Comparison of ENCODE assay signal across 1 cellular context in genomic region chr6:37426945-37427510, GRCh38.
A peak's percentile ranks its signal among the peaks of the same experiment; 100 is the strongest.
TF ChIP-seq lines count a peak whose summit lies in the region.

No MANE protein-coding gene starts in this region.

TF ChIP-seq in K562, 482 proteins besides CTCF, POLR2A, EP300 and RAD21 (continued from another document and continues in another):
- TF ChIP-seq ZBTB5 (IDR thresholded peaks at IDR 0.05) (no peak), TCFL5 (CRISPR knock-in tag; conservative IDR thresholded peaks at IDR 0.05) (no peak), MNT (conservative IDR thresholded peaks at IDR 0.05) (peak; percentile 71 to 82), JUND (IDR thresholded peaks at IDR 0.05; ENCODE audit: borderline replicate concordance, low read depth, low read length) (no peak), JUND (tag; IDR thresholded peaks at IDR 0.05; ENCODE audit: borderline replicate concordance, low read depth, low read length) (peak; percentile 27; the same call in 1 of the 3 replicates), XRCC4 (IDR thresholded peaks at IDR 0.05; ENCODE audit: extremely low read depth, insufficient read depth, insufficient read length) (no peak), YY1 (IDR thresholded peaks at IDR 0.05; ENCODE audit: borderline replicate concordance in 1 of 3, control insufficient read depth in 1 of 3, extremely low read depth in 1 of 3, insufficient read depth in 3 of 3, insufficient read length in 1 of 3, insufficient replicate concordance in 2 of 3, low read depth in 1 of 3, low read length in 2 of 3) (peak in 2 of 3 experiments; percentile 6 to 67), CGGBP1 (CRISPR knock-in tag; IDR thresholded peaks at IDR 0.05) (0 out of 2 replicates have a peak, but pooled peaks have one; percentile 33), FOXO4 (CRISPR knock-in tag; IDR thresholded peaks at IDR 0.05) (0 out of 2 replicates have a peak, but pooled peaks have one; percentile 19), KDM1A (IDR thresholded peaks at IDR 0.05) (no peak), PML (IDR thresholded peaks at IDR 0.05; ENCODE audit: low read length) (no peak), FUS (optimal IDR thresholded peaks at IDR 0.05; ENCODE audit: low read depth, low read length) (no peak), GTF2B (IDR thresholded peaks at IDR 0.05; ENCODE audit: extremely low read depth, insufficient read length) (no peak), ZNF23 (CRISPR knock-in tag; IDR thresholded peaks at IDR 0.05) (no peak), ZNF274 (IDR thresholded peaks at IDR 0.05; ENCODE audit: borderline replicate concordance, low read depth, low read length) (no peak), DLX4 (CRISPR knock-in tag; IDR thresholded peaks at IDR 0.05) (no peak), XRCC5 (IDR thresholded peaks at IDR 0.05; ENCODE audit: low read depth, low read length) (no peak), CBFA2T3 (IDR thresholded peaks at IDR 0.05) (no peak), PTTG1 (tag; IDR thresholded peaks at IDR 0.05; ENCODE audit: low read depth) (no peak; the same call in 1 of the 2 replicates), RERE (CRISPR knock-in tag; IDR thresholded peaks at IDR 0.05; ENCODE audit: borderline replicate concordance) (no peak), TCF15 (CRISPR knock-in tag; IDR thresholded peaks at IDR 0.05) (no peak), CHD7 (IDR thresholded peaks at IDR 0.05; ENCODE audit: low read depth, low read length) (no peak), IRF2 (CRISPR knock-in tag; IDR thresholded peaks at IDR 0.05) (no peak), NELFE (IDR thresholded peaks at IDR 0.05; ENCODE audit: insufficient read depth, insufficient read length) (no peak), POLR2H (tag; IDR thresholded peaks at IDR 0.05; ENCODE audit: low read depth) (0 out of 2 replicates have a peak, but pooled peaks have one; percentile 55), ZNF134 (CRISPR knock-in tag; conservative IDR thresholded peaks at IDR 0.05) (0 out of 2 replicates have a peak, but pooled peaks have one; percentile 44), BACH1 (tag; IDR thresholded peaks at IDR 0.05) (peak; percentile 72; the same call in 1 of the 2 replicates), PHF8 (IDR thresholded peaks at IDR 0.05; ENCODE audit: borderline replicate concordance, low read length) (0 out of 2 replicates have a peak, but pooled peaks have one; percentile 10)
